ENCODE assay signal across 8 cellular contexts in the genomic region with DNA sequence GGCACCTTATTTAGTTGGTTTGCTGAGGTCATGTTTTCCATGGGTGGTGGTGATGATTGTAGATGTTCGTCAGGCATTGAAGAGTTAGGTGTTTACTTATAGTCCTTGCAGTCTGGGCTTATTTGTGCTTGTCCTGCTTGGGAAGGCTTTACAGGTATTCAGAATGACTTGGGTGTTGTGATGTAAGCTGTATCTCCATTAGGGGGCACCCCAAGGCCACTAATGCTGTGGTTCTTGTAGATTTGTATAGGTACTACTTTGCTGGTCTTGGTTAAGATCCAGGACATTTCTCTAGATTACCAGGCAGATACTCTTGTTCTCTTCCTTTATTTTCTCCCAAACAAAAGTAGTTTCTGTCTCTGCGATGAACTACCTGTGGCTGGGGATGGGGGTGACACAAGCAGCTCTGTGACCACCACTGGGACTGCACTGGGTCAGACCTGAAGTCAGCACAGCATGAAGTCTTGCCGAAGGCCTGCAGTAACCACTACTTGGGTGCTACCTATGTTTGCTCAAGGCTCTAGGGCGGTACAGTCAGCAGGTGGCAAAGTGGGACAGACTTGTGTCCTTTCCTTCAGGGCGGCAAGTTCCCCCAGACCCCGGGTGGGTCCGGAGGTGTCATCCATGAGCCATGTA. TPM values are rescaled to one million over a fixed set of nuclear protein-coding genes. Genes with fewer than 3 reads are reported as not detected.
DNase-seq lines count a peak whose midpoint lies in the region; ATAC-seq and TF ChIP-seq lines count a peak whose summit lies in the region.

No MANE protein-coding gene starts in this region.

- no peaks in the 10 kb centered on the region for H3K36me3 ChIP-seq in left lung

- H3K27ac ChIP-seq in left lung (no peak overlapping the region), coronary artery (no peak overlapping the region)

- H3K27me3 ChIP-seq in left lung: no peaks in the 10 kb centered on the region

- no peaks in the 10 kb centered on the region for H3K4me1 ChIP-seq in left lung

- TF ChIP-seq CTCF in left lung (IDR thresholded peaks at IDR 0.05) (no peak), coronary artery (IDR thresholded peaks at IDR 0.05) (no peak)

- ATAC-seq in GM19023 (IDR thresholded peaks at IDR 0.05; ENCODE audit: unreplicated experiment) (peak; percentile 60), HG03442 (IDR thresholded peaks at IDR 0.05; ENCODE audit: unreplicated experiment) (peak; percentile 58), left lung (peak; percentile 73)

- H3K4me3 ChIP-seq in left lung: no peak overlapping the region
- no peak overlapping the region for H3K4me3 ChIP-seq in coronary artery

- no peaks in the 10 kb centered on the region for H3K9me3 ChIP-seq in left lung

- peak; percentile 26 for DNase-seq in COR-L47 (lab: John Stamatoyannopoulos, UW)
- peak; percentile 1 for DNase-seq in T follicular helper cell (ENCODE audit: low read depth)
- no peak for DNase-seq in left lung
- no peak for DNase-seq in superior temporal gyrus (ENCODE audit: extremely low spot score)
- no peak for DNase-seq in coronary artery (ENCODE audit: low spot score)
- no peak for DNase-seq in NCI-H1436 (lab: John Stamatoyannopoulos, UW)

- intact Hi-C loops in left lung (cut with DNase I): no loop called here

RNA-seq across cellular contexts. Expression of a gene that starts 35.8 kb away (rescaled TPM):
- 10 to 100 TPM; 12.7 to 13.7 TPM for total RNA-seq in left lung

Comparison
In these comparisons a context has a peak if more than half of its experiments do, and no peak if none do; other contexts are left out.
1. DNase-seq: peak in COR-L47 (single experiment) and T follicular helper cell (single experiment); none in left lung (0 of 2), superior temporal gyrus (single experiment), coronary artery (single experiment) and NCI-H1436 (single experiment).
2. Peak in every context shown above with its lines, with median percentiles within 50 percentile points of each other: ATAC-seq.